In genomic region chr9:88777498-88778312, GRCh38 we compare ENCODE assay signal across 9 cellular contexts.
DNase-seq lines count a peak whose midpoint lies in the region; ATAC-seq and TF ChIP-seq lines count a peak whose summit lies in the region.
"Had no signal": no experiment of that assay in that cellular context is flagged by ENCODE, and none has a peak within 500 bp of the region (broad histone marks: within the 10 kb centered on the region; RNA-seq: fewer than 3 reads in every experiment).

No MANE protein-coding gene starts in this region.

- H3K36me3 ChIP-seq in tibial artery, result no peaks in the 10 kb centered on the region
- H3K36me3 ChIP-seq in vagina, result no peaks in the 10 kb centered on the region

- CTCF ChIA-PET in WTC11 (lab: Charles Lee) (no interaction called here), HEK293T (lab: Yijun Ruan, JAX) (no interaction called here)

- no peak overlapping the region for H3K4me3 ChIP-seq in right cardiac atrium (ENCODE audit: low read length)
- H3K4me3 ChIP-seq in tibial artery, result no peak overlapping the region
- no peak overlapping the region for H3K4me3 ChIP-seq in vagina

- H3K4me1 ChIP-seq in right cardiac atrium (ENCODE audit: control insufficient read depth, insufficient read depth, low read length) (peaks cover 18% of the 10 kb centered on the region), tibial artery (peaks cover 0 to 60% (median 17%) of the 10 kb centered on the region in 4 donors), vagina (peaks cover 21% of the 10 kb centered on the region)

- TF ChIP-seq CTCF in WTC11 (IDR thresholded peaks at IDR 0.05) (no peak), tibial artery (IDR thresholded peaks at IDR 0.05) (no peak), vagina (IDR thresholded peaks at IDR 0.05) (no peak)

- H3K9me3 ChIP-seq in right cardiac atrium (ENCODE audit: control insufficient read depth, low read length) (no peaks in the 10 kb centered on the region), tibial artery (no peaks in the 10 kb centered on the region), vagina (no peaks in the 10 kb centered on the region)

- TF ChIP-seq POLR2A in vagina (IDR thresholded peaks at IDR 0.05), result no peak

- H3K27me3 Mint-ChIP-seq in activated naive CD8-positive, alpha-beta T cell treated with anti-CD3 and anti-CD28 coated beads, Interleukin-2, amount 50 U/mL, for 24 hours, result peaks cover 20% of the 10 kb centered on the region
- peaks cover 13% of the 10 kb centered on the region for H3K27me3 Mint-ChIP-seq in activated naive CD8-positive, alpha-beta T cell treated with anti-CD3 and anti-CD28 coated beads for 36 hours
- H3K27me3 Mint-ChIP-seq in WTC11 (ENCODE audit: low read depth), result no peaks in the 10 kb centered on the region

- no peaks in the 10 kb centered on the region for H3K27me3 ChIP-seq in right cardiac atrium (ENCODE audit: control insufficient read depth, insufficient read depth)
- no peaks in the 10 kb centered on the region for H3K27me3 ChIP-seq in tibial artery
- no peaks in the 10 kb centered on the region for H3K27me3 ChIP-seq in vagina

- H3K9me3 Mint-ChIP-seq in activated naive CD8-positive, alpha-beta T cell treated with anti-CD3 and anti-CD28 coated beads, Interleukin-2, amount 50 U/mL, for 24 hours, result no peaks in the 10 kb centered on the region
- no peaks in the 10 kb centered on the region for H3K9me3 Mint-ChIP-seq in activated naive CD8-positive, alpha-beta T cell treated with anti-CD3 and anti-CD28 coated beads for 36 hours
- no peaks in the 10 kb centered on the region for H3K9me3 Mint-ChIP-seq in WTC11

- no peaks in the 10 kb centered on the region for H3K36me3 Mint-ChIP-seq in activated naive CD8-positive, alpha-beta T cell treated with anti-CD3 and anti-CD28 coated beads, Interleukin-2, amount 50 U/mL, for 24 hours (ENCODE audit: low read depth)
- H3K36me3 Mint-ChIP-seq in activated naive CD8-positive, alpha-beta T cell treated with anti-CD3 and anti-CD28 coated beads for 36 hours, result no peaks in the 10 kb centered on the region
- H3K36me3 Mint-ChIP-seq in WTC11, result no peaks in the 10 kb centered on the region

- 48% methylated on average over 12 of the region's 12 CpGs for WGBS in right cardiac atrium

- ATAC-seq in activated naive CD8-positive, alpha-beta T cell treated with anti-CD3 and anti-CD28 coated beads, Interleukin-2, amount 50 U/mL, for 24 hours, result peak; percentile 36
- no peak for ATAC-seq in WTC11
- peak; percentile 20 to 67 for ATAC-seq in right cardiac atrium
- no peak for ATAC-seq in left colon

- peaks cover 5% of the 10 kb centered on the region for H3K4me1 Mint-ChIP-seq in activated naive CD8-positive, alpha-beta T cell treated with anti-CD3 and anti-CD28 coated beads, Interleukin-2, amount 50 U/mL, for 24 hours
- peaks cover 3% of the 10 kb centered on the region for H3K4me1 Mint-ChIP-seq in activated naive CD8-positive, alpha-beta T cell treated with anti-CD3 and anti-CD28 coated beads for 36 hours
- peaks cover 15% of the 10 kb centered on the region for H3K4me1 Mint-ChIP-seq in WTC11

- DNase-seq in activated naive CD8-positive, alpha-beta T cell treated with anti-CD3 and anti-CD28 coated beads, Interleukin-2, amount 50 U/mL, for 24 hours, result no peak
- no peak for DNase-seq in activated naive CD8-positive, alpha-beta T cell treated with anti-CD3 and anti-CD28 coated beads for 36 hours
- DNase-seq in WTC11 (ENCODE audit: low spot score) (no peak), right cardiac atrium (peak; percentile 59 to 81 (median 76)), tibial artery (no peak), vagina (ENCODE audit: extremely low spot score in 2 of 2) (no peak), left colon (no peak), HEK293T (ENCODE audit: extremely low spot score) (no peak)
- DNase-seq: SW 1271 had no signal

- H3K27ac Mint-ChIP-seq in activated naive CD8-positive, alpha-beta T cell treated with anti-CD3 and anti-CD28 coated beads, Interleukin-2, amount 50 U/mL, for 24 hours, result no peak overlapping the region
- no peak overlapping the region for H3K27ac Mint-ChIP-seq in activated naive CD8-positive, alpha-beta T cell treated with anti-CD3 and anti-CD28 coated beads for 36 hours
- peak overlapping the region; percentile 11; the same call in 1 of the 2 replicates for H3K27ac Mint-ChIP-seq in WTC11

- POLR2A ChIA-PET in WTC11 (lab: Charles Lee), result no interaction called here
- POLR2A ChIA-PET in HEK293T (lab: Yijun Ruan, JAX), result no interaction called here

- intact Hi-C loops in right cardiac atrium (cut with DNase I), result loop anchor here in 1 of 4 donors (10.0 kb wide), 1 partner anchor 217 kb away; the partner anchor contains the start of gene S1PR3
- intact Hi-C loops in tibial artery (cut with DNase I; ENCODE audit: low total_unique reads), result no loop called here
- intact Hi-C loops in vagina (cut with DNase I), result no loop called here
- intact Hi-C loops in left colon (cut with DNase I, micrococcal nuclease), result no loop called here

- no peak overlapping the region for H3K4me3 Mint-ChIP-seq in activated naive CD8-positive, alpha-beta T cell treated with anti-CD3 and anti-CD28 coated beads, Interleukin-2, amount 50 U/mL, for 24 hours
- no peak overlapping the region for H3K4me3 Mint-ChIP-seq in activated naive CD8-positive, alpha-beta T cell treated with anti-CD3 and anti-CD28 coated beads for 36 hours
- H3K4me3 Mint-ChIP-seq in WTC11, result no peak overlapping the region

- H3K27ac ChIP-seq in right cardiac atrium (ENCODE audit: low read length) (peak overlapping the region; percentile 34), tibial artery (peak overlapping the region; percentile 28 to 45), vagina (no peak overlapping the region)

TF ChIP-seq in WTC11, 78 proteins besides CTCF, POLR2A, EP300 and RAD21 (continues in another document):
- TF ChIP-seq NFATC4 (CRISPR knock-in tag; IDR thresholded peaks at IDR 0.05) (no peak), E2F1 (CRISPR knock-in tag; IDR thresholded peaks at IDR 0.05) (no peak), EMX1 (CRISPR knock-in tag; IDR thresholded peaks at IDR 0.05) (no peak), NR2C2 (CRISPR knock-in tag; IDR thresholded peaks at IDR 0.05) (no peak), ELF4 (CRISPR knock-in tag; IDR thresholded peaks at IDR 0.05; ENCODE audit: low read depth) (no peak)

TF ChIP-seq in HEK293T, 16 proteins besides CTCF, POLR2A, EP300 and RAD21:
- TF ChIP-seq FOXM1 (IDR thresholded peaks at IDR 0.05; ENCODE audit: borderline replicate concordance) (no peak), CTBP1 (IDR thresholded peaks at IDR 0.05; ENCODE audit: borderline replicate concordance) (no peak), TARDBP (IDR thresholded peaks at IDR 0.05) (no peak), ELF4 (IDR thresholded peaks at IDR 0.05) (no peak), SUZ12 (IDR thresholded peaks at IDR 0.05) (no peak), PKNOX1 (IDR thresholded peaks at IDR 0.05) (no peak), NFRKB (IDR thresholded peaks at IDR 0.05) (no peak), L3MBTL2 (conservative IDR thresholded peaks at IDR 0.05) (no peak), ARNT (IDR thresholded peaks at IDR 0.05) (no peak), FOXK2 (IDR thresholded peaks at IDR 0.05) (no peak), ZNF384 (IDR thresholded peaks at IDR 0.05) (no peak), SP1 (IDR thresholded peaks at IDR 0.05) (no peak)

Comparison
In these comparisons a context has a peak if more than half of its experiments do, and no peak if none do; other contexts are left out.
1. ATAC-seq: peak in activated naive CD8-positive, alpha-beta T cell treated with anti-CD3 and anti-CD28 coated beads, Interleukin-2, amount 50 U/mL, for 24 hours (single experiment) and right cardiac atrium (2 of 2); none in WTC11 (single experiment) and left colon (single experiment).
2. DNase-seq: peak in right cardiac atrium (3 of 3); none in activated naive CD8-positive, alpha-beta T cell treated with anti-CD3 and anti-CD28 coated beads, Interleukin-2, amount 50 U/mL, for 24 hours (single experiment), activated naive CD8-positive, alpha-beta T cell treated with anti-CD3 and anti-CD28 coated beads for 36 hours (single experiment), WTC11 (single experiment), tibial artery (0 of 2), vagina (0 of 2), left colon (0 of 2) and HEK293T (single experiment).